1 cellular context compared by ENCODE assay signal in the genomic region with DNA sequence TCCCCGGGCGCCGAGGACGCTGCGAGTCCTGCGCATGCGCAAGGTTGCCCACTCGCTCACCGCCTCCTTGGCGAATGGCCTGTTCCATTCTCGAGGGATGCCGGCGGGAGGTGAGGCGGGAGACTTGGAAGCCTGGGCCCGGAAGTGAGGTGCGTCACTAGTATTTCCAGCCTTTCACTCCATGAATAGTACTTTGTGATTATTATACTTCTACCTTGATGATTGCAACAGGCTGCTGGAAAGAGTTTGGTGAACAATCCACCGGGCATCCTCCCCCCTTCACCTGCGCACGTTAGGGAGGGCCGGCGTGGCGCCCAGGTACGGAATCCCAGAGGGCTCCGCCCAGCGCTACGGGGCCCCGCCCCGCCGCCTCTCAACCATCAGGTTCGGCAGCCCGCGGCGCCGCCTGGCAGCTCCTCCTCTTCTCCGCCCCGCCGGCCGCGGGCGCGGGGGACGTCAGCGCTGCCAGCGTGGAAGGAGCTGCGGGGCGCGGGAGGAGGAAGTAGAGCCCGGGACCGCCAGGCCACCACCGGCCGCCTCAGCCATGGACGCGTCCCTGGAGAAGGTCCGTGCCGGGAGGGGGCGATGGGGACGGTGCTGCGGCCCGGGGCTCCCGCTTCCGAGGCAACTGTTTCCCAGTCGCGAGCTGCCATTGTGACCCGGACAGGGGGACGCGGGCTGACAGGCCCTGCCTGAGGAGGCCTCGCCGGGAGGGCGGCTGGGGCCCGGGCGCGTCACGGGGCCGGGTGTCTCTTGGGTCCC.
TF ChIP-seq lines count a peak whose summit lies in the region.
"Not testable (repeated sequence)": the region's sequence is repeated elsewhere in the genome, so short reads cannot be mapped to it uniquely, and the experiment has no call there.

A gene with protein sequence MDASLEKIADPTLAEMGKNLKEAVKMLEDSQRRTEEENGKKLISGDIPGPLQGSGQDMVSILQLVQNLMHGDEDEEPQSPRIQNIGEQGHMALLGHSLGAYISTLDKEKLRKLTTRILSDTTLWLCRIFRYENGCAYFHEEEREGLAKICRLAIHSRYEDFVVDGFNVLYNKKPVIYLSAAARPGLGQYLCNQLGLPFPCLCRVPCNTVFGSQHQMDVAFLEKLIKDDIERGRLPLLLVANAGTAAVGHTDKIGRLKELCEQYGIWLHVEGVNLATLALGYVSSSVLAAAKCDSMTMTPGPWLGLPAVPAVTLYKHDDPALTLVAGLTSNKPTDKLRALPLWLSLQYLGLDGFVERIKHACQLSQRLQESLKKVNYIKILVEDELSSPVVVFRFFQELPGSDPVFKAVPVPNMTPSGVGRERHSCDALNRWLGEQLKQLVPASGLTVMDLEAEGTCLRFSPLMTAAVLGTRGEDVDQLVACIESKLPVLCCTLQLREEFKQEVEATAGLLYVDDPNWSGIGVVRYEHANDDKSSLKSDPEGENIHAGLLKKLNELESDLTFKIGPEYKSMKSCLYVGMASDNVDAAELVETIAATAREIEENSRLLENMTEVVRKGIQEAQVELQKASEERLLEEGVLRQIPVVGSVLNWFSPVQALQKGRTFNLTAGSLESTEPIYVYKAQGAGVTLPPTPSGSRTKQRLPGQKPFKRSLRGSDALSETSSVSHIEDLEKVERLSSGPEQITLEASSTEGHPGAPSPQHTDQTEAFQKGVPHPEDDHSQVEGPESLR (plus strand): TSS at position 371 of the 762 bp plus-strand sequence. CDS start 174 bp downstream, at position 545.

TF ChIP-seq in HepG2, 621 proteins besides CTCF, POLR2A, EP300 and RAD21 (continued from another document and continues in another):
- TF ChIP-seq, protein P1, sequence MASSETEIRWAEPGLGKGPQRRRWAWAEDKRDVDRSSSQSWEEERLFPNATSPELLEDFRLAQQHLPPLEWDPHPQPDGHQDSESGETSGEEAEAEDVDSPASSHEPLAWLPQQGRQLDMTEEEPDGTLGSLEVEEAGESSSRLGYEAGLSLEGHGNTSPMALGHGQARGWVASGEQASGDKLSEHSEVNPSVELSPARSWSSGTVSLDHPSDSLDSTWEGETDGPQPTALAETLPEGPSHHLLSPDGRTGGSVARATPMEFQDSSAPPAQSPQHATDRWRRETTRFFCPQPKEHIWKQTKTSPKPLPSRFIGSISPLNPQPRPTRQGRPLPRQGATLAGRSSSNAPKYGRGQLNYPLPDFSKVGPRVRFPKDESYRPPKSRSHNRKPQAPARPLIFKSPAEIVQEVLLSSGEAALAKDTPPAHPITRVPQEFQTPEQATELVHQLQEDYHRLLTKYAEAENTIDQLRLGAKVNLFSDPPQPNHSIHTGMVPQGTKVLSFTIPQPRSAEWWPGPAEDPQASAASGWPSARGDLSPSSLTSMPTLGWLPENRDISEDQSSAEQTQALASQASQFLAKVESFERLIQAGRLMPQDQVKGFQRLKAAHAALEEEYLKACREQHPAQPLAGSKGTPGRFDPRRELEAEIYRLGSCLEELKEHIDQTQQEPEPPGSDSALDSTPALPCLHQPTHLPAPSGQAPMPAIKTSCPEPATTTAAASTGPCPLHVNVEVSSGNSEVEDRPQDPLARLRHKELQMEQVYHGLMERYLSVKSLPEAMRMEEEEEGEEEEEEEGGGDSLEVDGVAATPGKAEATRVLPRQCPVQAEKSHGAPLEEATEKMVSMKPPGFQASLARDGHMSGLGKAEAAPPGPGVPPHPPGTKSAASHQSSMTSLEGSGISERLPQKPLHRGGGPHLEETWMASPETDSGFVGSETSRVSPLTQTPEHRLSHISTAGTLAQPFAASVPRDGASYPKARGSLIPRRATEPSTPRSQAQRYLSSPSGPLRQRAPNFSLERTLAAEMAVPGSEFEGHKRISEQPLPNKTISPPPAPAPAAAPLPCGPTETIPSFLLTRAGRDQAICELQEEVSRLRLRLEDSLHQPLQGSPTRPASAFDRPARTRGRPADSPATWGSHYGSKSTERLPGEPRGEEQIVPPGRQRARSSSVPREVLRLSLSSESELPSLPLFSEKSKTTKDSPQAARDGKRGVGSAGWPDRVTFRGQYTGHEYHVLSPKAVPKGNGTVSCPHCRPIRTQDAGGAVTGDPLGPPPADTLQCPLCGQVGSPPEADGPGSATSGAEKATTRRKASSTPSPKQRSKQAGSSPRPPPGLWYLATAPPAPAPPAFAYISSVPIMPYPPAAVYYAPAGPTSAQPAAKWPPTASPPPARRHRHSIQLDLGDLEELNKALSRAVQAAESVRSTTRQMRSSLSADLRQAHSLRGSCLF (CRISPR knock-in tag; IDR thresholded peaks at IDR 0.05; ENCODE audit: borderline replicate concordance) = peak; percentile 58; the same call in 1 of the 2 replicates
- TF ChIP-seq KDM2A (CRISPR knock-in tag; IDR thresholded peaks at IDR 0.05; ENCODE audit: borderline replicate concordance, low read depth) (peak; percentile 96), XRCC5 (optimal IDR thresholded peaks at IDR 0.05; ENCODE audit: low read length) (peak; percentile 23), PPARG (CRISPR knock-in tag; conservative IDR thresholded peaks at IDR 0.05) (peak; percentile 72), ZNF143 (CRISPR knock-in tag; IDR thresholded peaks at IDR 0.05) (0 out of 2 replicates have a peak, but pooled peaks have one; percentile 25), ZNF30 (CRISPR knock-in tag; IDR thresholded peaks at IDR 0.05) (peak; percentile 39; the same call in 1 of the 2 replicates), ZNF605 (CRISPR knock-in tag; IDR thresholded peaks at IDR 0.05) (peak; percentile 15; the same call in 1 of the 2 replicates), KDM6A (CRISPR knock-in tag; IDR thresholded peaks at IDR 0.05; ENCODE audit: low read depth) (0 out of 2 replicates have a peak, but pooled peaks have one; percentile 10), ZMYM3 (CRISPR knock-in tag; IDR thresholded peaks at IDR 0.05) (peak; percentile 37; the same call in 1 of the 2 replicates), ZNF317 (CRISPR knock-in tag; IDR thresholded peaks at IDR 0.05) (peak; percentile 66), ATF7 (IDR thresholded peaks at IDR 0.05) (peak; percentile 55), ATF7 (CRISPR knock-in tag; IDR thresholded peaks at IDR 0.05) (0 out of 2 replicates have a peak, but pooled peaks have one; percentile 45), ESRRA (CRISPR knock-in tag; IDR thresholded peaks at IDR 0.05; ENCODE audit: low read depth) (peak; percentile 70; the same call in 1 of the 2 replicates), AGO2 (optimal IDR thresholded peaks at IDR 0.05; ENCODE audit: low read depth, low read length) (peak; percentile 26), GTF2F1 (IDR thresholded peaks at IDR 0.05; ENCODE audit: low read length) (0 out of 2 replicates have a peak, but pooled peaks have one; percentile 49), IKZF4 (CRISPR knock-in tag; IDR thresholded peaks at IDR 0.05; ENCODE audit: borderline replicate concordance, low read depth, not compliant biosample characterization) (peak; percentile 77), ARHGAP35 (CRISPR knock-in tag; IDR thresholded peaks at IDR 0.05; ENCODE audit: borderline replicate concordance) (peak; percentile 91), SAFB2 (CRISPR knock-in tag; IDR thresholded peaks at IDR 0.05; ENCODE audit: borderline replicate concordance, low read depth) (peak; percentile 84), NONO (CRISPR knock-in tag; conservative IDR thresholded peaks at IDR 0.05) (peak; percentile 90), GATAD1 (CRISPR knock-in tag; IDR thresholded peaks at IDR 0.05) (peak; percentile 80), ZNF589 (CRISPR knock-in tag; conservative IDR thresholded peaks at IDR 0.05) (peak; percentile 87), FOXP1 (CRISPR knock-in tag; IDR thresholded peaks at IDR 0.05) (peak; percentile 10; the same call in 1 of the 2 replicates), ZNF660 (CRISPR knock-in tag; IDR thresholded peaks at IDR 0.05; ENCODE audit: borderline replicate concordance, low read depth) (peak; percentile 79; the same call in 1 of the 2 replicates), SP140L (CRISPR knock-in tag; IDR thresholded peaks at IDR 0.05; ENCODE audit: borderline replicate concordance) (0 out of 2 replicates have a peak, but pooled peaks have one; percentile 45), ZNF235 (CRISPR knock-in tag; IDR thresholded peaks at IDR 0.05; ENCODE audit: borderline replicate concordance) (peak; percentile 74; the same call in 1 of the 2 replicates), ZNF674 (CRISPR knock-in tag; IDR thresholded peaks at IDR 0.05; ENCODE audit: low read depth) (peak; percentile 30; the same call in 1 of the 2 replicates), ZNF790 (CRISPR knock-in tag; IDR thresholded peaks at IDR 0.05; ENCODE audit: borderline replicate concordance) (peak; percentile 93), KLF12 (CRISPR knock-in tag; IDR thresholded peaks at IDR 0.05; ENCODE audit: borderline replicate concordance) (peak; percentile 98), KAT7 (CRISPR knock-in tag; IDR thresholded peaks at IDR 0.05; ENCODE audit: borderline replicate concordance) (peak; percentile 97), NFKBIZ (CRISPR knock-in tag; IDR thresholded peaks at IDR 0.05) (peak; percentile 30; the same call in 1 of the 2 replicates), KMT2A (CRISPR knock-in tag; IDR thresholded peaks at IDR 0.05) (peak; percentile 76), ZNF205 (CRISPR knock-in tag; IDR thresholded peaks at IDR 0.05) (peak; percentile 76; the same call in 1 of the 2 replicates), HMG20A (CRISPR knock-in tag; IDR thresholded peaks at IDR 0.05; ENCODE audit: borderline replicate concordance) (0 out of 2 replicates have a peak, but pooled peaks have one; percentile 43), ZNF451 (CRISPR knock-in tag; IDR thresholded peaks at IDR 0.05) (peak; percentile 96), TSC22D2 (CRISPR knock-in tag; IDR thresholded peaks at IDR 0.05; ENCODE audit: borderline replicate concordance) (peak; percentile 79), ASH2L (IDR thresholded peaks at IDR 0.05; ENCODE audit: insufficient read length, low read depth, low read length) (peak; percentile 83), IRF2 (CRISPR knock-in tag; IDR thresholded peaks at IDR 0.05) (peak; percentile 89), HOXD1 (CRISPR knock-in tag; IDR thresholded peaks at IDR 0.05) (peak; percentile 83), AKAP8 (CRISPR knock-in tag; IDR thresholded peaks at IDR 0.05) (peak; percentile 76; the same call in 1 of the 2 replicates)
- TF ChIP-seq, protein P2, sequence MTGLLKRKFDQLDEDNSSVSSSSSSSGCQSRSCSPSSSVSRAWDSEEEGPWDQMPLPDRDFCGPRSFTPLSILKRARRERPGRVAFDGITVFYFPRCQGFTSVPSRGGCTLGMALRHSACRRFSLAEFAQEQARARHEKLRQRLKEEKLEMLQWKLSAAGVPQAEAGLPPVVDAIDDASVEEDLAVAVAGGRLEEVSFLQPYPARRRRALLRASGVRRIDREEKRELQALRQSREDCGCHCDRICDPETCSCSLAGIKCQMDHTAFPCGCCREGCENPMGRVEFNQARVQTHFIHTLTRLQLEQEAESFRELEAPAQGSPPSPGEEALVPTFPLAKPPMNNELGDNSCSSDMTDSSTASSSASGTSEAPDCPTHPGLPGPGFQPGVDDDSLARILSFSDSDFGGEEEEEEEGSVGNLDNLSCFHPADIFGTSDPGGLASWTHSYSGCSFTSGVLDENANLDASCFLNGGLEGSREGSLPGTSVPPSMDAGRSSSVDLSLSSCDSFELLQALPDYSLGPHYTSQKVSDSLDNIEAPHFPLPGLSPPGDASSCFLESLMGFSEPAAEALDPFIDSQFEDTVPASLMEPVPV (CRISPR knock-in tag; IDR thresholded peaks at IDR 0.05) = peak; percentile 85; the same call in 1 of the 2 replicates
- TF ChIP-seq, protein P3, sequence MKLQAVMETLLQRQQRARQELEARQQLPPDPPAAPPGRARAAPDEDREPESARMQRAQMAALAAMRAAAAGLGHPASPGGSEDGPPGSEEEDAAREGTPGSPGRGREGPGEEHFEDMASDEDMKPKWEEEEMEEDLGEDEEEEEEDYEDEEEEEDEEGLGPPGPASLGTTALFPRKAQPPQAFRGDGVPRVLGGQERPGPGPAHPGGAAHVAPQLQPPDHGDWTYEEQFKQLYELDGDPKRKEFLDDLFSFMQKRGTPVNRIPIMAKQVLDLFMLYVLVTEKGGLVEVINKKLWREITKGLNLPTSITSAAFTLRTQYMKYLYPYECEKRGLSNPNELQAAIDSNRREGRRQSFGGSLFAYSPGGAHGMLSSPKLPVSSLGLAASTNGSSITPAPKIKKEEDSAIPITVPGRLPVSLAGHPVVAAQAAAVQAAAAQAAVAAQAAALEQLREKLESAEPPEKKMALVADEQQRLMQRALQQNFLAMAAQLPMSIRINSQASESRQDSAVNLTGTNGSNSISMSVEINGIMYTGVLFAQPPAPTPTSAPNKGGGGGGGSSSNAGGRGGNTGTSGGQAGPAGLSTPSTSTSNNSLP (IDR thresholded peaks at IDR 0.05; ENCODE audit: low read depth, low read length) = 0 out of 2 replicates have a peak, but pooled peaks have one; percentile 22
- TF ChIP-seq, protein P4, sequence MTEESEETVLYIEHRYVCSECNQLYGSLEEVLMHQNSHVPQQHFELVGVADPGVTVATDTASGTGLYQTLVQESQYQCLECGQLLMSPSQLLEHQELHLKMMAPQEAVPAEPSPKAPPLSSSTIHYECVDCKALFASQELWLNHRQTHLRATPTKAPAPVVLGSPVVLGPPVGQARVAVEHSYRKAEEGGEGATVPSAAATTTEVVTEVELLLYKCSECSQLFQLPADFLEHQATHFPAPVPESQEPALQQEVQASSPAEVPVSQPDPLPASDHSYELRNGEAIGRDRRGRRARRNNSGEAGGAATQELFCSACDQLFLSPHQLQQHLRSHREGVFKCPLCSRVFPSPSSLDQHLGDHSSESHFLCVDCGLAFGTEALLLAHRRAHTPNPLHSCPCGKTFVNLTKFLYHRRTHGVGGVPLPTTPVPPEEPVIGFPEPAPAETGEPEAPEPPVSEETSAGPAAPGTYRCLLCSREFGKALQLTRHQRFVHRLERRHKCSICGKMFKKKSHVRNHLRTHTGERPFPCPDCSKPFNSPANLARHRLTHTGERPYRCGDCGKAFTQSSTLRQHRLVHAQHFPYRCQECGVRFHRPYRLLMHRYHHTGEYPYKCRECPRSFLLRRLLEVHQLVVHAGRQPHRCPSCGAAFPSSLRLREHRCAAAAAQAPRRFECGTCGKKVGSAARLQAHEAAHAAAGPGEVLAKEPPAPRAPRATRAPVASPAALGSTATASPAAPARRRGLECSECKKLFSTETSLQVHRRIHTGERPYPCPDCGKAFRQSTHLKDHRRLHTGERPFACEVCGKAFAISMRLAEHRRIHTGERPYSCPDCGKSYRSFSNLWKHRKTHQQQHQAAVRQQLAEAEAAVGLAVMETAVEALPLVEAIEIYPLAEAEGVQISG (CRISPR knock-in tag; IDR thresholded peaks at IDR 0.05) = peak; percentile 88
- not testable (repeated sequence) for TF ChIP-seq NONO, FOXP1 (IDR thresholded peaks at IDR 0.05)
- TF ChIP-seq, protein P5, sequence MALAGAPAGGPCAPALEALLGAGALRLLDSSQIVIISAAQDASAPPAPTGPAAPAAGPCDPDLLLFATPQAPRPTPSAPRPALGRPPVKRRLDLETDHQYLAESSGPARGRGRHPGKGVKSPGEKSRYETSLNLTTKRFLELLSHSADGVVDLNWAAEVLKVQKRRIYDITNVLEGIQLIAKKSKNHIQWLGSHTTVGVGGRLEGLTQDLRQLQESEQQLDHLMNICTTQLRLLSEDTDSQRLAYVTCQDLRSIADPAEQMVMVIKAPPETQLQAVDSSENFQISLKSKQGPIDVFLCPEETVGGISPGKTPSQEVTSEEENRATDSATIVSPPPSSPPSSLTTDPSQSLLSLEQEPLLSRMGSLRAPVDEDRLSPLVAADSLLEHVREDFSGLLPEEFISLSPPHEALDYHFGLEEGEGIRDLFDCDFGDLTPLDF (CRISPR knock-in tag; IDR thresholded peaks at IDR 0.05) = peak; percentile 83
